Comparison of ENCODE assay signal across 1 cellular context in the genomic region with DNA sequence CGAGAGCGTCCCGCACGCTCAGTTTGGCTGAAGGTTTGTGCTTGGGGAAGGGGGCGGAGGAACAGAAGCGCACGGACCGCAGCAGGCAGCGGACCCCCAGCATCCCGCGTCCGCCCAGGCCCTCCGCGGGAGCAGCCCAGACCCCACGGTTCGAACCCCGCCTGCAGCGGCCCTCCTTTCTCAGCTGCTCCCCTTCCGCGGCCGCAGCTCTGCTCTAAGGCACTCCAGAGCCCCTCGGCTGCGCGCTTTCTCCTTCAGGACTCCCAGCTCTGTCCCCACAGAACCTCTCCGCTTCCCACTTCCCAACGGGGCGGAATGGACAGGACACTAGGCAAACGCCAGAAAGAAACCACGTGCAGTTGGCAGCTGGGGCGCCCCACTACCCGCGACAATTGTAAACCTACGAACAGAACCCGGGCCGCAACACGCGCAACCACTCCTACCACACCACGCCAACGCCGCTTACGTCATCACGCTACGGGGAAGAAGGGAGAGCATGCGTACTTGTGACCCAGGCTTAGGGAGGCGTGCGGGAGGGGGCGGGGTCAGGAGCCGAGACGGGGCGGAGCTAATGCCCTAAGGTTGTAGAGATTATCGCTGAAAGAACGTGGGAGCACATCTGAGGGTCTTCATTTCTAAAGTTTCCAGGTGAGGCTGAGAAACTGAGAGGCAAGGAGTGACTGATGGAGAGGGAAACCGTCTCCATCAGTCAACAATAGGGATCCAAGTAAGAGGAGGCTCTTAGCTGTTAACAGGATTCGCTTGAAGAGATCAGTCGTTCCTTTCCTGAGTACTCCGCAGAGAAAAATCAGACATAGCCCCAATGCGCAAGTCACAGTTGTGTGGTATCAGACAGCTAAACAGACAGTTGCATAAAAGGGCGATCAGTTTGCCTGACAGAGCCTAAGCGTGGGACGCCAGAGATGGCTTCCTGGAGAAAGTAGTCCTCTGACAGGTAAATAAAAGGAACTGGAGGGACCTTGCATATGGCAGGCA.
TF ChIP-seq lines count a peak whose summit lies in the region.

A gene with protein sequence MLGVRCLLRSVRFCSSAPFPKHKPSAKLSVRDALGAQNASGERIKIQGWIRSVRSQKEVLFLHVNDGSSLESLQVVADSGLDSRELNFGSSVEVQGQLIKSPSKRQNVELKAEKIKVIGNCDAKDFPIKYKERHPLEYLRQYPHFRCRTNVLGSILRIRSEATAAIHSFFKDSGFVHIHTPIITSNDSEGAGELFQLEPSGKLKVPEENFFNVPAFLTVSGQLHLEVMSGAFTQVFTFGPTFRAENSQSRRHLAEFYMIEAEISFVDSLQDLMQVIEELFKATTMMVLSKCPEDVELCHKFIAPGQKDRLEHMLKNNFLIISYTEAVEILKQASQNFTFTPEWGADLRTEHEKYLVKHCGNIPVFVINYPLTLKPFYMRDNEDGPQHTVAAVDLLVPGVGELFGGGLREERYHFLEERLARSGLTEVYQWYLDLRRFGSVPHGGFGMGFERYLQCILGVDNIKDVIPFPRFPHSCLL (minus strand): TSS at position 479 of the 996 bp plus-strand sequence. CDS start 376 bp downstream, at position 103.

TF ChIP-seq in neural cell, 6 proteins besides CTCF, POLR2A, EP300 and RAD21 (continued from another document):
- TF ChIP-seq EZH2 (IDR thresholded peaks at IDR 0.05; ENCODE audit: borderline replicate concordance, insufficient read depth, low read length, poor library complexity, severe bottlenecking), result no peak
TF ChIP-seq in neural cell: peak in this region for 5.
